Comparison of ENCODE assay signal across 1 cellular context in genomic region chr7:149873968-149874643, GRCh38.
A peak's percentile ranks its signal among the peaks of the same experiment; 100 is the strongest.
TF ChIP-seq lines count a peak whose summit lies in the region.

Gene ATP6V0E2, plus strand, starts transcription at chr7:149873969. Its CDS starts 97 bp downstream, at chr7:149874066.

TF ChIP-seq in H1, 55 proteins besides CTCF, POLR2A, EP300 and RAD21:
- TF ChIP-seq CHD7 (IDR thresholded peaks at IDR 0.05; ENCODE audit: insufficient replicate concordance, low read length): no peak
- TF ChIP-seq EZH2 (IDR thresholded peaks at IDR 0.05; ENCODE audit: low read depth, low read length, severe bottlenecking): no peak
- TF ChIP-seq SIN3A (conservative IDR thresholded peaks at IDR 0.05 in 1 of 2, IDR thresholded peaks at IDR 0.05 in 1 of 2; ENCODE audit: low read depth in 1 of 2, low read length in 2 of 2): peak in 1 of 2 experiments; percentile 61; a peak in 2 of 4 replicates
- TF ChIP-seq KDM4A (IDR thresholded peaks at IDR 0.05; ENCODE audit: low read depth, low read length, severe bottlenecking): peak; percentile 82
- peak; percentile 75 for TF ChIP-seq MAX (IDR thresholded peaks at IDR 0.05)
- peak; percentile 43; the same call in 1 of the 2 replicates for TF ChIP-seq SUZ12 (IDR thresholded peaks at IDR 0.05; ENCODE audit: low read length)
- no peak for TF ChIP-seq POLR2AphosphoS5 (IDR thresholded peaks at IDR 0.05; ENCODE audit: low read depth, low read length)
- no peak for TF ChIP-seq FOSL1 (IDR thresholded peaks at IDR 0.05; ENCODE audit: insufficient read depth, low read depth, low read length)
- TF ChIP-seq SP1 (IDR thresholded peaks at IDR 0.05; ENCODE audit: low read depth, low read length): no peak
- peak; percentile 72 for TF ChIP-seq E2F6 (IDR thresholded peaks at IDR 0.05)
- peak; percentile 25 for TF ChIP-seq RNF2 (IDR thresholded peaks at IDR 0.05; ENCODE audit: borderline replicate concordance, low read depth, low read length, missing control alignments, poor library complexity, severe bottlenecking)
- TF ChIP-seq TEAD4 (IDR thresholded peaks at IDR 0.05; ENCODE audit: low read depth, low read length): no peak
- TF ChIP-seq HDAC2 (IDR thresholded peaks at IDR 0.05; ENCODE audit: borderline replicate concordance in 1 of 2, low read depth in 2 of 2, low read length in 2 of 2): peak in 1 of 2 experiments; percentile 15; a peak in 1 of 4 replicates
- TF ChIP-seq BRCA1 (IDR thresholded peaks at IDR 0.05; ENCODE audit: low read depth, low read length): no peak
